Comparison of ENCODE assay signal across 8 cellular contexts in genomic region chr13:36297600-36298338, GRCh38. TPM values are rescaled to one million over a fixed set of nuclear protein-coding genes. Genes with fewer than 3 reads are reported as not detected.
DNase-seq lines count a peak whose midpoint lies in the region; TF ChIP-seq lines count a peak whose summit lies in the region.

Gene CCDC169, minus strand, starts transcription at chr13:36297814. Its CDS starts 95 bp downstream, at chr13:36297719.

- H3K9ac ChIP-seq in iPS-15b (ENCODE audit: low read depth, low read length): peak within 1 kb of the TSS; percentile 93

- DNase-seq in AG09309 (ENCODE audit: low read depth): no peak
- DNase-seq in GM20000 (ENCODE audit: low spot score): peak; percentile 15
- peak; percentile 81 for DNase-seq in MG63
- peak; percentile 27 for DNase-seq in brain pericyte (ENCODE audit: low read depth, low spot score)
- DNase-seq in skeletal muscle cell (ENCODE audit: low read depth): no peak
- DNase-seq in NCI-H1048 (lab: John Stamatoyannopoulos, UW): no peak

- no peaks in the 10 kb centered on the region for H3K27me3 ChIP-seq in MG63
- no peaks in the 10 kb centered on the region for H3K27me3 ChIP-seq in iPS-15b (ENCODE audit: control insufficient read depth, insufficient read depth, low read length)

- peaks cover 29% of the 10 kb centered on the region for H3K4me1 ChIP-seq in iPS-15b (ENCODE audit: control insufficient read depth, insufficient read depth, low read length)

- peaks cover 1% of the 10 kb centered on the region for H3K36me3 ChIP-seq in MG63
- peaks cover 6% of the 10 kb centered on the region for H3K36me3 ChIP-seq in iPS-15b (ENCODE audit: control insufficient read depth, insufficient read depth, low read length)

- TF ChIP-seq CTCF in AG09309 (IDR thresholded peaks at IDR 0.05; ENCODE audit: control insufficient read depth, insufficient read depth, low read depth, low read length, missing control alignments) (no peak), GM20000 (IDR thresholded peaks at IDR 0.05; ENCODE audit: extremely low read depth, missing control alignments) (no peak), VCaP (conservative IDR thresholded peaks at IDR 0.05) (no peak)

- peak within 1 kb of the TSS; percentile 68 for H3K27ac ChIP-seq in VCaP

- H3K4me3 ChIP-seq in AG09309 (ENCODE audit: control insufficient read depth, low read depth, low read length): peak within 1 kb of the TSS; percentile 61
- peak within 1 kb of the TSS; percentile 52 for H3K4me3 ChIP-seq in MG63
- H3K4me3 ChIP-seq in iPS-15b (ENCODE audit: low read depth, low read length): peak within 1 kb of the TSS; percentile 88
- peak within 1 kb of the TSS; percentile 63 for H3K4me3 ChIP-seq in skeletal muscle cell (ENCODE audit: low read depth, low read length)

- no peaks in the 10 kb centered on the region for H3K9me3 ChIP-seq in MG63
- H3K9me3 ChIP-seq in iPS-15b (ENCODE audit: control insufficient read depth, insufficient read depth, low read length): no peaks in the 10 kb centered on the region

RNA-seq across cellular contexts. Expression of gene CCDC169, which starts in this region (rescaled TPM):
- 0.07 and 0.47 TPM in 2 replicates for total RNA-seq in MG63 (2014; rRNA removed; shearing (Covaris generic); ENCODE audit: low replicate concordance)

Comparison
In these comparisons a context has a peak if more than half of its experiments do, and no peak if none do; other contexts are left out.
1. Peak in DNase-seq and H3K4me3 ChIP-seq in MG63; RNA of the gene not detected or under 1 TPM.
2. DNase-seq: peak in GM20000 (single experiment) and brain pericyte (single experiment); none in AG09309 (single experiment), skeletal muscle cell (single experiment) and NCI-H1048 (single experiment).
3. Peak in every context shown above with its lines, with median percentiles within 50 percentile points of each other: H3K4me3 ChIP-seq.